ENCODE assay signal across 13 cellular contexts in genomic region chr2:134392689-134393476, GRCh38.
DNase-seq lines count a peak whose midpoint lies in the region; ATAC-seq and TF ChIP-seq lines count a peak whose summit lies in the region.
"Had no signal": no experiment of that assay in that cellular context is flagged by ENCODE, and none has a peak within 500 bp of the region (broad histone marks: within the 10 kb centered on the region; RNA-seq: fewer than 3 reads in every experiment).

No MANE protein-coding gene starts in this region.

- H3K4me1 ChIP-seq in H9 (ENCODE audit: insufficient read depth, low read length) (no peaks in the 10 kb centered on the region), cardiac muscle cell (ENCODE audit: low read depth) (no peaks in the 10 kb centered on the region), ovary (ENCODE audit: insufficient read depth) (peaks cover 8% of the 10 kb centered on the region)

- H4K20me1 ChIP-seq in H9 (ENCODE audit: control insufficient read depth, insufficient read depth, insufficient read length): no peaks in the 10 kb centered on the region

- no peak overlapping the region for H3K4me3 ChIP-seq in WERI-Rb-1 (ENCODE audit: low read depth, low read length)
- H3K4me3 ChIP-seq in cardiac muscle cell: no peak overlapping the region
- no peak overlapping the region for H3K4me3 ChIP-seq in ovary

- no peaks in the 10 kb centered on the region for H3K79me1 ChIP-seq in H9 (ENCODE audit: insufficient read depth, low read depth, low read length, poor library complexity, severe bottlenecking)

- no peak overlapping the region for H2BK20ac ChIP-seq in H9 (ENCODE audit: low read depth, low read length, poor library complexity, severe bottlenecking)

- H3K18ac ChIP-seq in H9 (ENCODE audit: insufficient read length, low read depth, low read length): no peak overlapping the region

- H4K5ac ChIP-seq in H9 (ENCODE audit: insufficient read length, low read depth, low read length): no peak overlapping the region

- no CpG with 5 or more reads among the region's 6 CpGs for WGBS in H9 (ENCODE audit: extremely low coverage, insufficient read length, low lambda C conversion rate)
- 17 to 23% (median 22%) methylated on average over 6 of the region's 6 CpGs for WGBS in ovary, 3 donors

- TF ChIP-seq POLR2A in ovary (IDR thresholded peaks at IDR 0.05): no peak

- H3K9me3 Mint-ChIP-seq in H9: no peaks in the 10 kb centered on the region
- H3K9me3 Mint-ChIP-seq: activated CD4-positive, alpha-beta T cell treated with anti-CD3 and anti-CD28 coated beads, Interleukin-2, amount 10 ng/mL, durations not matched to agents 7 days and 5 days had no signal

- H3K4me2 ChIP-seq in H9 (ENCODE audit: insufficient read depth, insufficient read length, low read length): no peak overlapping the region

- H3K27me3 Mint-ChIP-seq in H9 (ENCODE audit: low read depth): no peaks in the 10 kb centered on the region
- H3K27me3 Mint-ChIP-seq: activated CD4-positive, alpha-beta T cell treated with anti-CD3 and anti-CD28 coated beads, Interleukin-2, amount 10 ng/mL, durations not matched to agents 7 days and 5 days had no signal

- H2BK5ac ChIP-seq in H9 (ENCODE audit: insufficient read length, low read length): no peak overlapping the region

- no peak overlapping the region for H3K9ac ChIP-seq in H9 (ENCODE audit: extremely low read depth, insufficient read length, low read length)

- no peaks in the 10 kb centered on the region for H3K4me1 Mint-ChIP-seq in H9

- H3K4ac ChIP-seq in H9 (ENCODE audit: low read depth, low read length): no peak overlapping the region

- H3K23ac ChIP-seq in H9 (ENCODE audit: insufficient read length, low read depth, low read length): no peak overlapping the region

- H3K56ac ChIP-seq in H9 (ENCODE audit: insufficient read length, low read depth, low read length): no peak overlapping the region

- H3K27ac ChIP-seq in H9 (ENCODE audit: insufficient read length, low read depth, low read length) (no peak overlapping the region), WERI-Rb-1 (peak overlapping the region; percentile 31; the same call in 1 of the 2 replicates), cardiac muscle cell (no peak overlapping the region), ovary (no peak overlapping the region)

- H3K27ac Mint-ChIP-seq in H9: no peak overlapping the region
- H3K27ac Mint-ChIP-seq: activated CD4-positive, alpha-beta T cell treated with anti-CD3 and anti-CD28 coated beads, Interleukin-2, amount 10 ng/mL, durations not matched to agents 7 days and 5 days had no signal

- intact Hi-C loops in ovary (cut with DNase I): no loop called here

- no peak overlapping the region for H3T11ph ChIP-seq in H9 (ENCODE audit: low read length)

- H3K36me3 Mint-ChIP-seq in H9 (ENCODE audit: insufficient read depth in 1 of 3, low read depth in 3 of 3): no peaks in the 10 kb centered on the region; a peak in 1 of 7 replicates

- TF ChIP-seq CTCF in H9 (conservative IDR thresholded peaks at IDR 0.05) (peak; percentile 48), WERI-Rb-1 (IDR thresholded peaks at IDR 0.05; ENCODE audit: low read depth, low read length) (peak; percentile 31; the same call in 1 of the 2 replicates), cardiac muscle cell (IDR thresholded peaks at IDR 0.05; ENCODE audit: low read depth, low read length) (peak; percentile 7), ovary (IDR thresholded peaks at IDR 0.05) (no peak)

- H4K8ac ChIP-seq in H9 (replicated peaks; ENCODE audit: insufficient read length, low read depth, low read length): no peak overlapping the region

- H3K9me3 ChIP-seq in H9 (ENCODE audit: control insufficient read depth, low read depth, low read length) (no peaks in the 10 kb centered on the region), WERI-Rb-1 (ENCODE audit: severe bottlenecking) (no peaks in the 10 kb centered on the region), cardiac muscle cell (ENCODE audit: low read depth) (no peaks in the 10 kb centered on the region), ovary (no peaks in the 10 kb centered on the region)

- H2BK12ac ChIP-seq in H9 (ENCODE audit: insufficient read length, low read depth, low read length): no peak overlapping the region

- H2BK15ac ChIP-seq in H9 (ENCODE audit: low read depth, low read length): no peak overlapping the region

- ATAC-seq in GM21786 (IDR thresholded peaks at IDR 0.05; ENCODE audit: unreplicated experiment): no peak

- no peaks in the 10 kb centered on the region for H3K79me2 ChIP-seq in H9 (ENCODE audit: insufficient read depth, low read length)

- H3K27me3 ChIP-seq in H9 (ENCODE audit: insufficient read depth, low read length) (no peaks in the 10 kb centered on the region), WERI-Rb-1 (ENCODE audit: insufficient read depth, low read depth, severe bottlenecking) (no peaks in the 10 kb centered on the region), cardiac muscle cell (no peaks in the 10 kb centered on the region), ovary (no peaks in the 10 kb centered on the region)

- H2AFZ ChIP-seq in H9 (ENCODE audit: low read length): no peak overlapping the region

- DNase-seq in H9 (peak; percentile 41), WERI-Rb-1 (no peak), cardiac muscle cell (ENCODE audit: low read depth in 1 of 2, low spot score in 1 of 2) (peak in 1 of 2 donors; percentile 42), ovary (peak in 4 of 5 donors; percentile 32 to 47 (median 36)), activated T-cell treated with anti-CD3 and anti-CD28 coated beads for 4 hours (no peak), SW 1271 (lab: John Stamatoyannopoulos, UW) (no peak)
- DNase-seq in stimulated activated naive CD4-positive, alpha-beta T cell (lab: John Stamatoyannopoulos, UW): no peak
- DNase-seq: activated CD4-positive, alpha-beta T cell treated with anti-CD3 and anti-CD28 coated beads, Interleukin-2, amount 10 ng/mL, durations not matched to agents 7 days and 5 days; caudate nucleus; NCI-H1436; NK-92 treated with Interleukin-12 subunit alpha and Interleukin-12 subunit beta, amount 100 ng/mL, for 24 hours; trophoblast cell had no signal

- H3K4me3 Mint-ChIP-seq in H9: no peak overlapping the region
- H3K4me3 Mint-ChIP-seq: activated CD4-positive, alpha-beta T cell treated with anti-CD3 and anti-CD28 coated beads, Interleukin-2, amount 10 ng/mL, durations not matched to agents 7 days and 5 days had no signal

- no peak overlapping the region for H2AK5ac ChIP-seq in H9 (ENCODE audit: insufficient read length, low read length)

- H3K14ac ChIP-seq in H9 (ENCODE audit: insufficient read depth, low read length): no peak overlapping the region

- no peak overlapping the region for H4K91ac ChIP-seq in H9 (ENCODE audit: insufficient read length, low read depth, low read length)

- no peaks in the 10 kb centered on the region; the same call in none of the 2 replicates for H3K36me3 ChIP-seq in WERI-Rb-1
- H3K36me3 ChIP-seq in cardiac muscle cell: no peaks in the 10 kb centered on the region
- no peaks in the 10 kb centered on the region for H3K36me3 ChIP-seq in ovary

- TF ChIP-seq EP300 in ovary (IDR thresholded peaks at IDR 0.05): no peak

- H2BK120ac ChIP-seq in H9 (ENCODE audit: low read depth, low read length, poor library complexity, severe bottlenecking): no peak overlapping the region

- no peaks in the 10 kb centered on the region for H3K23me2 ChIP-seq in H9 (ENCODE audit: insufficient read length, low read depth, low read length, poor library complexity, severe bottlenecking)

Comparison
In these comparisons a context has a peak if more than half of its experiments do, and no peak if none do; other contexts are left out.
1. DNase-seq: peak in H9 (single experiment) and ovary (4 of 5); none in WERI-Rb-1 (single experiment), activated T-cell treated with anti-CD3 and anti-CD28 coated beads for 4 hours (single experiment), stimulated activated naive CD4-positive, alpha-beta T cell (0 of 6) and SW 1271 (0 of 2).
2. CTCF ChIP-seq: peak in H9 (single experiment), WERI-Rb-1 (single experiment) and cardiac muscle cell (single experiment); none in ovary (0 of 3).